ENCODE assay signal across 8 cellular contexts in genomic region chr19:6481541-6482342, GRCh38. TPM values are rescaled to one million over a fixed set of nuclear protein-coding genes. Genes with fewer than 3 reads are reported as not detected.
A peak's percentile ranks its signal among the peaks of the same experiment; 100 is the strongest.
DNase-seq lines count a peak whose midpoint lies in the region; ATAC-seq and TF ChIP-seq lines count a peak whose summit lies in the region.

Gene DENND1C, minus strand, starts transcription at chr19:6481787. Its CDS starts 92 bp downstream, at chr19:6481695.

- no peaks in the 10 kb centered on the region for H4K20me1 ChIP-seq in HCT116 (ENCODE audit: insufficient read depth)

- peak; percentile 88 for ATAC-seq in HCT116
- ATAC-seq in RWPE2 (ENCODE audit: low read depth) = no peak
- no peak for ATAC-seq in GM21786 (IDR thresholded peaks at IDR 0.05; ENCODE audit: unreplicated experiment)

- H3K27ac Mint-ChIP-seq in Calu3 (ENCODE audit: unreplicated experiment) = no peak within 1 kb of the TSS

- H3K4me3 ChIP-seq in HCT116 (replicated peaks in 1 of 2; ENCODE audit: low read depth in 1 of 2, low read length in 2 of 2) (no peak within 1 kb of the TSS), RWPE2 (ENCODE audit: severe bottlenecking) (no peak within 1 kb of the TSS), left ventricle myocardium inferior (peak within 1 kb of the TSS; percentile 44), prostate gland (no peak within 1 kb of the TSS)

- no peak within 1 kb of the TSS; the same call in 1 of the 2 replicates for H3K27ac ChIP-seq in HCT116 (ENCODE audit: low read depth, low read length)
- no peak within 1 kb of the TSS for H3K27ac ChIP-seq in RWPE2 (ENCODE audit: poor library complexity, severe bottlenecking)
- no peak within 1 kb of the TSS for H3K27ac ChIP-seq in left ventricle myocardium inferior (replicated peaks)
- H3K27ac ChIP-seq in prostate gland = no peak within 1 kb of the TSS

- 45% methylated on average over 24 of the region's 24 CpGs for WGBS in prostate gland

- no peak for TF ChIP-seq POLR2A in HCT116 (IDR thresholded peaks at IDR 0.05; ENCODE audit: borderline replicate concordance, extremely low read depth, insufficient read depth, insufficient read length)
- no peak for TF ChIP-seq POLR2A in prostate gland (IDR thresholded peaks at IDR 0.05)

- TF ChIP-seq RAD21 in HCT116 (IDR thresholded peaks at IDR 0.05; ENCODE audit: low read depth) = peak; percentile 78

- no peak within 1 kb of the TSS for H2AFZ ChIP-seq in HCT116 (ENCODE audit: low read depth, low read length, poor library complexity, severe bottlenecking)

- H3K9me3 ChIP-seq in HCT116 (ENCODE audit: control insufficient read depth in 1 of 2, insufficient read depth in 1 of 2, low read depth in 1 of 2, low read length in 2 of 2) (no peaks in the 10 kb centered on the region), RWPE2 (ENCODE audit: severe bottlenecking) (no peaks in the 10 kb centered on the region), left ventricle myocardium inferior (replicated peaks) (no peaks in the 10 kb centered on the region), prostate gland (no peaks in the 10 kb centered on the region)

- no peaks in the 10 kb centered on the region for H3K36me3 Mint-ChIP-seq in Calu3 (ENCODE audit: insufficient read depth, unreplicated experiment)

- peaks cover 18% of the 10 kb centered on the region for H3K27me3 Mint-ChIP-seq in Calu3 (ENCODE audit: unreplicated experiment)

- H3K36me3 ChIP-seq in HCT116 (ENCODE audit: control insufficient read depth in 1 of 2, insufficient read depth in 2 of 2, low read length in 2 of 2) = no peaks in the 10 kb centered on the region
- H3K36me3 ChIP-seq in RWPE2 (ENCODE audit: low read depth) = no peaks in the 10 kb centered on the region
- H3K36me3 ChIP-seq in left ventricle myocardium inferior = no peaks in the 10 kb centered on the region
- H3K36me3 ChIP-seq in prostate gland = no peaks in the 10 kb centered on the region

- CTCF ChIA-PET in Calu3 (lab: Charles Lee) = no interaction called here
- CTCF ChIA-PET in HCT116 (lab: Charles Lee) = no interaction called here

- peak; percentile 43 for DNase-seq in Calu3
- DNase-seq in HCT116 (ENCODE audit: low read depth, low spot score) = no peak
- DNase-seq in RWPE2 (ENCODE audit: low spot score) = no peak
- peak; percentile 36 for DNase-seq in activated gamma-delta T cell treated with anti-CD3 and anti-CD28 coated beads, Interleukin-2, amount 50 U/mL, for 16 hours (ENCODE audit: low read depth)
- DNase-seq in left ventricle myocardium inferior = no peak
- peak; percentile 70 to 78 for DNase-seq in stimulated activated CD4-positive, alpha-beta T cell treated with anti-CD3 and anti-CD28 coated beads, Interleukin-2, amount 100 ng/mL, for 24 hours
- no peak for DNase-seq in prostate gland (ENCODE audit: low spot score)

- peaks cover 0 to 8% of the 10 kb centered on the region in 2 experiments; a peak in 1 of 4 replicates for H3K4me1 ChIP-seq in HCT116 (ENCODE audit: control insufficient read depth in 1 of 2, insufficient read depth in 2 of 2, low read length in 2 of 2)
- no peaks in the 10 kb centered on the region for H3K4me1 ChIP-seq in RWPE2 (ENCODE audit: insufficient read depth, poor library complexity, severe bottlenecking)
- peaks cover under 1% of the 10 kb centered on the region for H3K4me1 ChIP-seq in left ventricle myocardium inferior
- H3K4me1 ChIP-seq in prostate gland (replicated peaks) = no peaks in the 10 kb centered on the region

- RAD21 ChIA-PET in HCT116 (lab: Charles Lee; ENCODE audit: low non-redundant PET in 1 of 2, low total read pairs in 2 of 2, uncharacterized antibody in 2 of 2, unreplicated experiment in 2 of 2) = no interaction called here

- H3K4me1 Mint-ChIP-seq in Calu3 (ENCODE audit: low read depth, unreplicated experiment) = no peaks in the 10 kb centered on the region

- H3K27me3 ChIP-seq in HCT116 (ENCODE audit: insufficient read depth, low read length) (no peaks in the 10 kb centered on the region), RWPE2 (ENCODE audit: insufficient read depth, poor library complexity, severe bottlenecking) (no peaks in the 10 kb centered on the region), left ventricle myocardium inferior (ENCODE audit: low read depth) (peaks cover 54% of the 10 kb centered on the region), prostate gland (replicated peaks; ENCODE audit: insufficient read depth) (peaks cover 4% of the 10 kb centered on the region)

- no peaks in the 10 kb centered on the region for H3K9me2 ChIP-seq in HCT116 (ENCODE audit: insufficient read depth)

- intact Hi-C loops in Calu3 (cut with micrococcal nuclease; ENCODE audit: unreplicated experiment) (no loop called here), HCT116 (cut with micrococcal nuclease) (loop anchor here (1.0 kb wide), 1 partner anchor 152 kb away; no protein-coding TSS in a partner anchor), left ventricle myocardium inferior (cut with micrococcal nuclease) (no loop called here), prostate gland (cut with DNase I) (no loop called here)

- H3K9ac ChIP-seq in HCT116 (ENCODE audit: low read length) = no peak within 1 kb of the TSS

- no peaks in the 10 kb centered on the region for H3K9me3 Mint-ChIP-seq in Calu3 (ENCODE audit: low read depth, unreplicated experiment)

- no peak within 1 kb of the TSS for H3K4me3 Mint-ChIP-seq in Calu3 (ENCODE audit: low read depth, unreplicated experiment)

- no peaks in the 10 kb centered on the region for H3K79me2 ChIP-seq in HCT116 (ENCODE audit: insufficient read depth, low read length)

- POLR2A ChIA-PET in HCT116 (lab: Charles Lee) = no interaction called here

- peak; percentile 53 for TF ChIP-seq CTCF in Calu3 (IDR thresholded peaks at IDR 0.05; ENCODE audit: unreplicated experiment)
- TF ChIP-seq CTCF in HCT116 (IDR thresholded peaks at IDR 0.05 in 2 of 3, conservative IDR thresholded peaks at IDR 0.05 in 1 of 3; ENCODE audit: borderline replicate concordance in 1 of 3, insufficient read depth in 1 of 3, low read depth in 2 of 3, low read length in 2 of 3) = peak; percentile 65 to 90 (median 79); a peak in 5 of 6 replicates
- TF ChIP-seq CTCF in RWPE2 (IDR thresholded peaks at IDR 0.05; ENCODE audit: poor library complexity, severe bottlenecking) = peak; percentile 16
- peak; percentile 62 for TF ChIP-seq CTCF in left ventricle myocardium inferior (IDR thresholded peaks at IDR 0.05; ENCODE audit: borderline replicate concordance)
- no peak for TF ChIP-seq CTCF in prostate gland (IDR thresholded peaks at IDR 0.05)

- BruUV-seq in Calu3 (replicated peaks; lab: Mats Ljungman, UMichigan) (no TSS peak), HCT116 (replicated peaks; lab: Mats Ljungman, UMichigan) (no TSS peak)

- H3K4me2 ChIP-seq in HCT116 (ENCODE audit: low read length) = no peak within 1 kb of the TSS

TF ChIP-seq in HCT116, 20 proteins besides CTCF, POLR2A, EP300 and RAD21:
- TF ChIP-seq YY1 (IDR thresholded peaks at IDR 0.05; ENCODE audit: extremely low read depth, insufficient replicate concordance, low read depth, low read length) = peak; percentile 61
- TF ChIP-seq CEBPB (IDR thresholded peaks at IDR 0.05; ENCODE audit: low read depth) = no peak
- no peak for TF ChIP-seq SP1 (IDR thresholded peaks at IDR 0.05; ENCODE audit: low read depth)

RNA-seq across cellular contexts. Expression of gene DENND1C, which starts in this region (rescaled TPM):
- total RNA-seq in Calu3 (2022) (not detected in 2 replicates), HCT116 (2021; ENCODE audit: unreplicated experiment) (0.54 TPM), left ventricle myocardium inferior (1.2 TPM), prostate gland (1 to 10 TPM in 1 of 2 donors, under 1 TPM in 1; 0.91 to 1.4 TPM)
- polyA plus RNA-seq in HCT116 (2012) = 18.3 and 22.6 TPM in 2 replicates

Comparison
In these comparisons a context has a peak if more than half of its experiments do, and no peak if none do; other contexts are left out.
1. Peak in DNase-seq in Calu3; RNA of the gene not detected or under 1 TPM.
2. DNase-seq: peak in activated gamma-delta T cell treated with anti-CD3 and anti-CD28 coated beads, Interleukin-2, amount 50 U/mL, for 16 hours (single experiment) and stimulated activated CD4-positive, alpha-beta T cell treated with anti-CD3 and anti-CD28 coated beads, Interleukin-2, amount 100 ng/mL, for 24 hours (2 of 2); none in HCT116 (single experiment), RWPE2 (single experiment), left ventricle myocardium inferior (single experiment) and prostate gland (single experiment).
3. CTCF ChIP-seq: peak in Calu3 (single experiment), HCT116 (3 of 3), RWPE2 (single experiment) and left ventricle myocardium inferior (single experiment); none in prostate gland (0 of 4).